In genomic region chr1:24415910-24416665, GRCh38 we compare ENCODE assay signal across 1 cellular context.
TF ChIP-seq lines count a peak whose summit lies in the region.

No MANE protein-coding gene starts in this region.

TF ChIP-seq in GM12878, 131 proteins besides CTCF, POLR2A, EP300 and RAD21:
- TF ChIP-seq ATF7 (IDR thresholded peaks at IDR 0.05; ENCODE audit: low read depth) (0 out of 2 replicates have a peak, but pooled peaks have one; percentile 1), ELK1 (IDR thresholded peaks at IDR 0.05; ENCODE audit: low read depth, low read length) (no peak), SREBF1 (IDR thresholded peaks at IDR 0.05; ENCODE audit: low read length) (no peak), MAX (IDR thresholded peaks at IDR 0.05; ENCODE audit: low read depth, low read length) (no peak), IKZF2 (IDR thresholded peaks at IDR 0.05) (peak in 1 of 2 experiments; percentile 18; a peak in 1 of 4 replicates), CBX5 (IDR thresholded peaks at IDR 0.05; ENCODE audit: low read depth) (no peak), EZH2 (IDR thresholded peaks at IDR 0.05; ENCODE audit: borderline replicate concordance, control insufficient read depth, low read depth, low read length) (no peak), SIN3A (IDR thresholded peaks at IDR 0.05; ENCODE audit: low read depth, low read length) (0 out of 2 replicates have a peak, but pooled peaks have one; percentile 0), LARP7 (IDR thresholded peaks at IDR 0.05) (no peak), JUND (IDR thresholded peaks at IDR 0.05; ENCODE audit: low read depth, low read length) (no peak), USF2 (IDR thresholded peaks at IDR 0.05; ENCODE audit: borderline replicate concordance, low read depth, low read length) (no peak), BCL3 (IDR thresholded peaks at IDR 0.05; ENCODE audit: borderline replicate concordance, insufficient read depth, low read depth, low read length, poor library complexity, severe bottlenecking) (no peak), IKZF1 (conservative IDR thresholded peaks at IDR 0.05) (0 out of 2 replicates have a peak, but pooled peaks have one; percentile 20), RAD51 (IDR thresholded peaks at IDR 0.05) (peak; percentile 35; the same call in 1 of the 2 replicates), NR2C2 (IDR thresholded peaks at IDR 0.05; ENCODE audit: borderline replicate concordance, control insufficient read depth, insufficient read length, low read depth) (no peak), MEF2A (IDR thresholded peaks at IDR 0.05; ENCODE audit: insufficient read depth, low read depth, low read length) (no peak)
